Comparison of ENCODE assay signal across 23 cellular contexts in genomic region chr3:79587150-79587549, GRCh38.
"Had no signal": no experiment of that assay in that cellular context is flagged by ENCODE, and none has a peak within 500 bp of the region (broad histone marks: within the 10 kb centered on the region; RNA-seq: fewer than 3 reads in every experiment).

No MANE protein-coding gene starts in this region.

- FAIRE-seq: bronchial epithelial cell, islet of Langerhans had no signal

- DNase-seq: activated CD4-positive, alpha-beta memory T cell treated with anti-CD3 and anti-CD28 coated beads, Interleukin-2, amount 10 ng/mL, durations not matched to agents 7 days and 5 days; activated CD4-positive, alpha-beta T cell treated with anti-CD3 and anti-CD28 coated beads for 48 hours; activated effector memory CD4-positive, alpha-beta T cell treated with Interleukin-2 at 50 U/mL for 16 hours; activated naive CD4-positive, alpha-beta T cell treated with anti-CD3 and anti-CD28 coated beads for 36 hours; activated naive CD8-positive, alpha-beta T cell treated with anti-CD3 and anti-CD28 coated beads, Interleukin-2, amount 10 ng/mL, durations not matched to agents 7 days and 5 days; activated T-cell treated with anti-CD3 and anti-CD28 coated beads, Interleukin-2, amount 50 U/mL, for 72 hours; amniotic stem cell; cerebellar nuclear complex; endodermal cell; heart left ventricle; left ventricle myocardium superior; mammary epithelial cell; naive thymus-derived CD8-positive, alpha-beta T cell; retina; spleen; stimulated activated CD4-positive, alpha-beta T cell treated with anti-CD3 and anti-CD28 coated beads, Interleukin-4, amount 100 ng/mL, for 1 hour; stimulated activated naive CD4-positive, alpha-beta T cell; testis; trophoblast cell; uterus had no signal

- H3K4me1 ChIP-seq: heart left ventricle, spleen, testis, uterus had no signal

- H3K36me3 ChIP-seq: heart left ventricle, spleen, uterus had no signal

- H3K27me3 ChIP-seq: heart left ventricle, spleen, testis, uterus had no signal

- H3K27ac ChIP-seq: coronary artery, heart left ventricle, spleen, testis, uterus had no signal

- H3K9me3 ChIP-seq: heart left ventricle, spleen, testis, uterus had no signal

- H3K4me3 ChIP-seq: coronary artery, heart left ventricle, spleen, testis, uterus had no signal
